35 cellular contexts compared by ENCODE assay signal in the genomic region with DNA sequence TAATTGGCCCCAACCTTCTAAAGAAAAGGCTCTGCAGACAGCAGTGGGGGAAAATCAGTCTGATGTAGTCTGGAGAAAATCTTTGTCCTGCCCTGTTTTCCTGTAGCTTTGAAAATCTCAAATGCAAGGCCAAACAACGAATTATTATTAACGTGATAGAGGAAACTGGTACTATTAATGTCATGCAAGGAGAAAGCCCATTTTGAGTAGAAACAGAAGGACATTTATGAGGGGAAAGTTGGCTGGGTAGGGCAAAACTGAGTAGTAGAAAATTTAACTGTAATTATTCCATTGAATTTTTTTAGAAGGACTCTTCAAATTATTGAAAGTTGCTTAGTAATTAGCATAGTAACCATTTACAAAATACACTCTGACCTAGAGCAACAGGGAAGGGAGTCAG.
DNase-seq lines count a peak whose midpoint lies in the region; ATAC-seq and TF ChIP-seq lines count a peak whose summit lies in the region.
"Had no signal": no experiment of that assay in that cellular context is flagged by ENCODE, and none has a peak within 500 bp of the region (broad histone marks: within the 10 kb centered on the region; RNA-seq: fewer than 3 reads in every experiment).

No MANE protein-coding gene starts in this region.

- peak overlapping the region; percentile 37; the same call in 2 of the 3 replicates for H3K4me3 Mint-ChIP-seq in GM23338
- no peak overlapping the region for H3K4me3 Mint-ChIP-seq in type B pancreatic cell
- H3K4me3 Mint-ChIP-seq in activated naive CD8-positive, alpha-beta T cell treated with anti-CD3 and anti-CD28 coated beads, Interleukin-2, amount 50 U/mL, for 24 hours, result no peak overlapping the region
- H3K4me3 Mint-ChIP-seq: activated CD4-positive, alpha-beta memory T cell treated with anti-CD3 and anti-CD28 coated beads, Interleukin-2, amount 10 ng/mL, durations not matched to agents 7 days and 5 days; activated naive CD4-positive, alpha-beta T cell treated with anti-CD3 and anti-CD28 coated beads for 36 hours; activated T-helper 1 cell treated with anti-CD3 and anti-CD28 coated beads, Interleukin-12 subunit alpha, Interleukin-12 subunit beta, Interleukin-2, Interleukin-4 antibody, amounts not matched to agents 30 ng/mL and 10 ng/mL and 1 ng/mL, durations not matched to agents 14 hours and 24 hours and 36 hours; B cell; effector memory CD8-positive, alpha-beta T cell; stimulated activated naive B cell treated with anti-CD40 and anti-IgM and Interleukin-4, amounts not matched to agents 10 μg/mL and 1 μg/mL and 100 μg/mL, for 72 hours had no signal

- no peaks in the 10 kb centered on the region for H3K36me3 ChIP-seq in GM23338 (ENCODE audit: insufficient read depth)
- H3K36me3 ChIP-seq in lower lobe of right lung, result no peaks in the 10 kb centered on the region
- H3K36me3 ChIP-seq: adrenal gland, brain microvascular endothelial cell, heart left ventricle, ovary, Peyer's patch, suprapubic skin, uterus had no signal

- H3K27me3 Mint-ChIP-seq in GM23338 (ENCODE audit: insufficient read depth, low read depth, poor library complexity) (peaks cover 2% of the 10 kb centered on the region), type B pancreatic cell (no peaks in the 10 kb centered on the region)
- no peaks in the 10 kb centered on the region for H3K27me3 Mint-ChIP-seq in activated naive CD8-positive, alpha-beta T cell treated with anti-CD3 and anti-CD28 coated beads, Interleukin-2, amount 50 U/mL, for 24 hours
- H3K27me3 Mint-ChIP-seq: B cell had no signal

- peaks cover 98% of the 10 kb centered on the region for H3K79me2 ChIP-seq in GM23338 (replicated peaks; ENCODE audit: insufficient read depth)

- DNase-seq in GM23338 (ENCODE audit: low spot score) (no peak), lower lobe of right lung (no peak), type B pancreatic cell (ENCODE audit: extremely low spot score, unreplicated experiment) (no peak), cerebellum (ENCODE audit: low spot score) (no peak), kidney tubule cell (ENCODE audit: low spot score) (no peak)
- DNase-seq in activated naive CD8-positive, alpha-beta T cell treated with anti-CD3 and anti-CD28 coated beads, Interleukin-2, amount 50 U/mL, for 24 hours, result no peak
- DNase-seq: ACHN; activated CD4-positive, alpha-beta memory T cell treated with anti-CD3 and anti-CD28 coated beads, Interleukin-2, amount 10 ng/mL, durations not matched to agents 7 days and 5 days; activated CD4-positive, alpha-beta T cell treated with anti-CD3 and anti-CD28 coated beads for 1 hour; activated CD8-positive, alpha-beta memory T cell treated with anti-CD3 and anti-CD28 coated beads, Interleukin-2, amount 50 U/mL, for 48 hours; activated naive CD4-positive, alpha-beta T cell treated with anti-CD3 and anti-CD28 coated beads for 36 hours; adrenal gland; brain microvascular endothelial cell; DMS153; effector memory CD8-positive, alpha-beta T cell; heart left ventricle; MM.1S; NCI-H1417; NCI-H2081; NCI-H2227 treated with DMSO at 0.1 percent for 48 hours; NCI-H526; ovary; Peyer's patch; retina; SHP77; stimulated activated naive B cell treated with anti-CD40 and anti-IgM and Interleukin-4, amounts not matched to agents 10 μg/mL and 1 μg/mL and 100 μg/mL, for 72 hours; uterus had no signal

- H3K9me3 Mint-ChIP-seq in GM23338 (no peaks in the 10 kb centered on the region), type B pancreatic cell (no peaks in the 10 kb centered on the region)
- H3K9me3 Mint-ChIP-seq in activated naive CD8-positive, alpha-beta T cell treated with anti-CD3 and anti-CD28 coated beads, Interleukin-2, amount 50 U/mL, for 24 hours, result no peaks in the 10 kb centered on the region
- H3K9me3 Mint-ChIP-seq: activated CD4-positive, alpha-beta memory T cell treated with anti-CD3 and anti-CD28 coated beads, Interleukin-2, amount 10 ng/mL, durations not matched to agents 7 days and 5 days; activated naive CD4-positive, alpha-beta T cell treated with anti-CD3 and anti-CD28 coated beads for 36 hours; activated T-helper 1 cell treated with anti-CD3 and anti-CD28 coated beads, Interleukin-12 subunit alpha, Interleukin-12 subunit beta, Interleukin-2, Interleukin-4 antibody, amounts not matched to agents 30 ng/mL and 10 ng/mL and 1 ng/mL, durations not matched to agents 14 hours and 24 hours and 36 hours; effector memory CD8-positive, alpha-beta T cell; stimulated activated naive B cell treated with anti-CD40 and anti-IgM and Interleukin-4, amounts not matched to agents 10 μg/mL and 1 μg/mL and 100 μg/mL, for 72 hours had no signal

- TF ChIP-seq CTCF in GM23338 (conservative IDR thresholded peaks at IDR 0.05; ENCODE audit: low read depth in 2 of 2) (no peak), lower lobe of right lung (IDR thresholded peaks at IDR 0.05) (no peak), type B pancreatic cell (conservative IDR thresholded peaks at IDR 0.05) (no peak)

- peak overlapping the region; percentile 67 for H3K4me2 ChIP-seq in GM23338

- ATAC-seq in GM23338 (no peak), lower lobe of right lung (no peak), GM19328 (IDR thresholded peaks at IDR 0.05; ENCODE audit: unreplicated experiment) (no peak)
- ATAC-seq in activated naive CD8-positive, alpha-beta T cell treated with anti-CD3 and anti-CD28 coated beads, Interleukin-2, amount 50 U/mL, for 24 hours, result no peak
- ATAC-seq: effector memory CD8-positive, alpha-beta T cell; esophagus mucosa; HepG2; stimulated activated naive B cell treated with anti-CD40 and anti-IgM and Interleukin-4, amounts not matched to agents 10 μg/mL and 1 μg/mL and 100 μg/mL, for 72 hours had no signal

- H3K36me3 Mint-ChIP-seq in GM23338 (ENCODE audit: low read depth) (no peaks in the 10 kb centered on the region), type B pancreatic cell (peaks cover 4% of the 10 kb centered on the region)
- H3K36me3 Mint-ChIP-seq in activated naive CD8-positive, alpha-beta T cell treated with anti-CD3 and anti-CD28 coated beads, Interleukin-2, amount 50 U/mL, for 24 hours (ENCODE audit: low read depth), result no peaks in the 10 kb centered on the region
- H3K36me3 Mint-ChIP-seq: stimulated activated naive B cell treated with anti-CD40 and anti-IgM and Interleukin-4, amounts not matched to agents 10 μg/mL and 1 μg/mL and 100 μg/mL, for 72 hours had no signal

- intact Hi-C loops in lower lobe of right lung (cut with DNase I), result no loop called here

- H3K27ac ChIP-seq in GM23338 (ENCODE audit: low read depth) (no peak overlapping the region; the same call in 1 of the 2 replicates), cingulate gyrus (ENCODE audit: low read depth, low read length) (peak overlapping the region; percentile 66), lower lobe of right lung (peak overlapping the region; percentile 22)
- H3K27ac ChIP-seq: brain microvascular endothelial cell, ovary, Peyer's patch, suprapubic skin had no signal

- H3K27ac Mint-ChIP-seq in GM23338 (peak overlapping the region; percentile 57; the same call in 1 of the 2 replicates), type B pancreatic cell (peak overlapping the region; percentile 50)
- H3K27ac Mint-ChIP-seq in activated naive CD8-positive, alpha-beta T cell treated with anti-CD3 and anti-CD28 coated beads, Interleukin-2, amount 50 U/mL, for 24 hours, result no peak overlapping the region
- H3K27ac Mint-ChIP-seq: activated CD4-positive, alpha-beta memory T cell treated with anti-CD3 and anti-CD28 coated beads, Interleukin-2, amount 10 ng/mL, durations not matched to agents 7 days and 5 days; activated naive CD4-positive, alpha-beta T cell treated with anti-CD3 and anti-CD28 coated beads for 36 hours; activated T-helper 1 cell treated with anti-CD3 and anti-CD28 coated beads, Interleukin-12 subunit alpha, Interleukin-12 subunit beta, Interleukin-2, Interleukin-4 antibody, amounts not matched to agents 30 ng/mL and 10 ng/mL and 1 ng/mL, durations not matched to agents 14 hours and 24 hours and 36 hours; B cell; effector memory CD8-positive, alpha-beta T cell; stimulated activated naive B cell treated with anti-CD40 and anti-IgM and Interleukin-4, amounts not matched to agents 10 μg/mL and 1 μg/mL and 100 μg/mL, for 72 hours had no signal

- peaks cover 81% of the 10 kb centered on the region for H3K4me1 Mint-ChIP-seq in GM23338
- peaks cover 62% of the 10 kb centered on the region for H3K4me1 Mint-ChIP-seq in type B pancreatic cell (ENCODE audit: unreplicated experiment)
- H3K4me1 Mint-ChIP-seq in activated naive CD8-positive, alpha-beta T cell treated with anti-CD3 and anti-CD28 coated beads, Interleukin-2, amount 50 U/mL, for 24 hours, result no peaks in the 10 kb centered on the region
- H3K4me1 Mint-ChIP-seq: activated CD4-positive, alpha-beta memory T cell treated with anti-CD3 and anti-CD28 coated beads, Interleukin-2, amount 10 ng/mL, durations not matched to agents 7 days and 5 days had no signal

- H3K4me3 ChIP-seq in GM23338, result peak overlapping the region; percentile 16; the same call in 1 of the 2 replicates
- no peak overlapping the region for H3K4me3 ChIP-seq in lower lobe of right lung
- H3K4me3 ChIP-seq: adrenal gland, heart left ventricle, ovary, Peyer's patch, skin epidermis, suprapubic skin, uterus had no signal

- H2AFZ ChIP-seq in GM23338, result no peak overlapping the region

- H3K4me1 ChIP-seq in GM23338 (ENCODE audit: insufficient read depth) (peaks cover 78% of the 10 kb centered on the region), lower lobe of right lung (peaks cover 22% of the 10 kb centered on the region)
- H3K4me1 ChIP-seq: Peyer's patch had no signal

- H3F3A ChIP-seq in GM23338 (replicated peaks; ENCODE audit: low read depth), result no peaks in the 10 kb centered on the region

- H3K27me3 ChIP-seq in GM23338 (ENCODE audit: insufficient read depth) (no peaks in the 10 kb centered on the region), lower lobe of right lung (ENCODE audit: low read depth) (no peaks in the 10 kb centered on the region)
- H3K27me3 ChIP-seq: adrenal gland, brain microvascular endothelial cell, heart left ventricle, ovary, Peyer's patch, suprapubic skin, uterus had no signal

- peaks cover 6% of the 10 kb centered on the region; the same call in 1 of the 2 replicates for H3K9me2 ChIP-seq in GM23338 (ENCODE audit: insufficient read depth)

- no peaks in the 10 kb centered on the region for H3K9me3 ChIP-seq in lower lobe of right lung
- H3K9me3 ChIP-seq: adrenal gland, heart left ventricle, ovary, Peyer's patch, suprapubic skin, uterus had no signal

- H4K20me1 ChIP-seq in GM23338 (replicated peaks; ENCODE audit: insufficient read depth), result peaks cover 13% of the 10 kb centered on the region; the same call in 1 of the 2 replicates

TF ChIP-seq in GM23338, 12 proteins besides CTCF, POLR2A, EP300 and RAD21:
- no peak for TF ChIP-seq ZNF114 (CRISPR knock-in tag; IDR thresholded peaks at IDR 0.05)
- TF ChIP-seq NANOG (IDR thresholded peaks at IDR 0.05; ENCODE audit: borderline replicate concordance), result no peak
- no peak for TF ChIP-seq EZH2phosphoT487 (IDR thresholded peaks at IDR 0.05; ENCODE audit: unreplicated experiment)
- no peak for TF ChIP-seq STAT1 (IDR thresholded peaks at IDR 0.05; ENCODE audit: unreplicated experiment)
- TF ChIP-seq EZH2 (IDR thresholded peaks at IDR 0.05; ENCODE audit: low read depth, unreplicated experiment), result no peak
TF ChIP-seq in GM23338: peak in this region for 0.
